In genomic region chr6:66029391-66029790, GRCh38 we compare ENCODE assay signal across 8 cellular contexts.
"Had no signal": no experiment of that assay in that cellular context is flagged by ENCODE, and none has a peak within 500 bp of the region (broad histone marks: within the 10 kb centered on the region; RNA-seq: fewer than 3 reads in every experiment).

No MANE protein-coding gene starts in this region.

- ATAC-seq: GM12878 had no signal

- H3K4me3 ChIP-seq: GM12878 had no signal

- DNase-seq: GDM1, GF-D8 had no signal

- FAIRE-seq: G401.6, GM12878, GM12891, GM12892, GM18507, GM19239 had no signal
